ENCODE assay signal across 30 cellular contexts in the genomic region with DNA sequence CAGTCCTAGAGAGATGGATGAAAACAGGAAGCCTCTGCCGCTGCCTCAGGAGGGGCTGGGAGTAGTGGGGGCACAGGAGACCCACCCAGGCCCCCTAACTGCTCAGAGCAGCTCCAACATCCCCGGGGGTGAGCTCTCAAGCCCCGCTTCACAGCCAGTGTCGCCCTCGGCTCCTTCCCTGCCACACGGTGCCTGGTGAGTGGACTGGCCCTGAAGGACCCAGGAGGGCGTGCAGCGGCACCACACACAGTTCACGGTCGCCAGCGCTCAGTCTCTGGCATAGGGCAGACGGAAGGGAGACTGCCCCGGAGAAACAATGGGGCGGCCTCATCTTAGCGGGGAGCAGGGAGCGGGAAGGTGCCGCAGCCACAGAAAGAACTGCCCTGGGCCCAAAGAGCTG. TPM values are rescaled to one million over a fixed set of nuclear protein-coding genes. Genes with fewer than 3 reads are reported as not detected.
DNase-seq lines count a peak whose midpoint lies in the region; ATAC-seq, FAIRE-seq and TF ChIP-seq lines count a peak whose summit lies in the region.
"Had no signal": no experiment of that assay in that cellular context is flagged by ENCODE, and none has a peak within 500 bp of the region (broad histone marks: within the 10 kb centered on the region; RNA-seq: fewer than 3 reads in every experiment).

No MANE protein-coding gene starts in this region.

- no peak overlapping the region for H3K9ac ChIP-seq in SK-N-SH
- H3K9ac ChIP-seq in H1 (replicated peaks in 1 of 4; ENCODE audit: extremely low read depth in 1 of 4, low read depth in 3 of 4, low read length in 3 of 4), result no peak overlapping the region

- H2AK5ac ChIP-seq in H1 (ENCODE audit: low read depth, low read length), result no peak overlapping the region

- no peak overlapping the region for H3K18ac ChIP-seq in H1 (ENCODE audit: extremely low read depth, low read length)

- TF ChIP-seq CTCF in SK-N-SH (IDR thresholded peaks at IDR 0.05) (no peak), H1 (IDR thresholded peaks at IDR 0.05; ENCODE audit: control extremely low read depth in 1 of 3, insufficient read depth in 1 of 3, low read depth in 1 of 3, low read length in 3 of 3) (no peak), spleen (IDR thresholded peaks at IDR 0.05 in 8 of 11, conservative IDR thresholded peaks at IDR 0.05 in 3 of 11) (no peak), brain microvascular endothelial cell (IDR thresholded peaks at IDR 0.05; ENCODE audit: low read depth, low read length, missing control alignments) (no peak)

- H3K4me3 ChIP-seq in SK-N-SH (ENCODE audit: low read depth in 2 of 2, low read length in 1 of 2) (no peak overlapping the region), H1 (ENCODE audit: extremely low read depth in 1 of 4, insufficient read depth in 2 of 4, low read depth in 3 of 4, low read length in 4 of 4) (no peak overlapping the region), spleen (peak overlapping the region in 5 of 8 donors; percentile 4 to 55 (median 9)), brain microvascular endothelial cell (ENCODE audit: low read depth, low read length) (no peak overlapping the region)

- H3K9me3 ChIP-seq in SK-N-SH, result no peaks in the 10 kb centered on the region
- H3K9me3 ChIP-seq in H1 (ENCODE audit: insufficient read depth in 2 of 2, low read depth in 1 of 2, low read length in 1 of 2), result no peaks in the 10 kb centered on the region
- H3K9me3 ChIP-seq in spleen, result no peaks in the 10 kb centered on the region
- H3K9me3 ChIP-seq: esophagus muscularis mucosa had no signal

- H2BK12ac ChIP-seq in H1 (ENCODE audit: low read depth, low read length), result no peak overlapping the region

- H2BK5ac ChIP-seq in H1 (ENCODE audit: low read depth, low read length), result no peak overlapping the region

- H4K20me1 ChIP-seq in SK-N-SH (ENCODE audit: insufficient read depth), result no peaks in the 10 kb centered on the region
- peaks cover 0 to 11% of the 10 kb centered on the region in 2 experiments for H4K20me1 ChIP-seq in H1 (replicated peaks in 1 of 2; ENCODE audit: control insufficient read depth in 1 of 2, insufficient read depth in 2 of 2, low read length in 2 of 2)

- no peak overlapping the region for H3K56ac ChIP-seq in H1 (replicated peaks; ENCODE audit: insufficient read length, low read depth, low read length)

- H3K23ac ChIP-seq in H1 (ENCODE audit: insufficient read length), result no peak overlapping the region

- POLR2A ChIA-PET in SK-N-SH (lab: Yijun Ruan, JAX) (interaction anchor here (0.7 kb wide), 1 partner anchor 73 kb away, joined by 4 read pairs; no protein-coding TSS in a partner anchor), H1 (lab: Charles Lee; ENCODE audit: partially characterized antibody) (interaction anchor here (0.6 to 3.2 kb wide), 10 partner anchors 9 to 46 kb away, joined by 3 to 12 read pairs (median 6); a partner anchor contains a TSS)

- no peaks in the 10 kb centered on the region for H3K27me3 ChIP-seq in SK-N-SH (ENCODE audit: insufficient read depth)
- H3K27me3 ChIP-seq in H1 (replicated peaks in 1 of 4; ENCODE audit: control insufficient read depth in 3 of 4, extremely low read depth in 1 of 4, insufficient read depth in 3 of 4, low read length in 3 of 4), result no peaks in the 10 kb centered on the region
- no peaks in the 10 kb centered on the region for H3K27me3 ChIP-seq in spleen (replicated peaks in 1 of 7)
- H3K27me3 ChIP-seq in brain microvascular endothelial cell (replicated peaks), result no peaks in the 10 kb centered on the region

- no peaks in the 10 kb centered on the region for H3F3A ChIP-seq in SK-N-SH (replicated peaks; ENCODE audit: insufficient read depth)

- intact Hi-C loops in spleen (cut with DNase I; ENCODE audit: low total_unique reads), result no loop called here

- H3K36me3 ChIP-seq in SK-N-SH (replicated peaks in 1 of 2; ENCODE audit: control insufficient read depth in 1 of 2, insufficient read depth in 2 of 2, low read length in 1 of 2) (peaks cover 13 to 49% of the 10 kb centered on the region in 2 experiments), H1 (ENCODE audit: control insufficient read depth in 2 of 4, insufficient read depth in 4 of 4, low read length in 3 of 4) (no peaks in the 10 kb centered on the region; a peak in 2 of 8 replicates), spleen (peaks cover 0 to 86% (median 32%) of the 10 kb centered on the region in 6 donors), brain microvascular endothelial cell (replicated peaks) (peaks cover 32% of the 10 kb centered on the region)

- no peak overlapping the region for H2BK20ac ChIP-seq in H1 (ENCODE audit: low read length)

- CTCF ChIA-PET in SK-N-SH (lab: Yijun Ruan, JAX) (interaction anchor here (1.0 to 4.7 kb wide), 4 partner anchors 10 to 306 kb away, joined by 3 to 30 read pairs (median 6); no protein-coding TSS in a partner anchor), H1 (lab: Charles Lee; ENCODE audit: partially characterized antibody) (interaction anchor here (0.6 to 6.5 kb wide), 10 partner anchors 8 to 349 kb away, joined by 3 to 69 read pairs (median 6); a partner anchor contains a TSS)

- no peak overlapping the region for H2BK120ac ChIP-seq in H1 (replicated peaks; ENCODE audit: low read depth, low read length)

- ATAC-seq in SK-N-SH treated with all-trans-retinoic acid at 6 μM for 48 hours, result no peak
- ATAC-seq: activated T-cell treated with anti-CD3 and anti-CD28 coated beads, Interleukin-2, amount 50 U/mL, for 72 hours; natural killer cell treated with Interleukin-12 subunit alpha and Interleukin-12 subunit beta and Interleukin-15 and Interleukin-18, amount 100 ng/mL, for 72 hours; stimulated activated memory B cell treated with anti-CD40 and anti-IgM and Interleukin-4, amounts not matched to agents 10 μg/mL and 1 μg/mL and 100 μg/mL, for 72 hours had no signal

- no peaks in the 10 kb centered on the region for H3K9me2 ChIP-seq in SK-N-SH

- TF ChIP-seq EP300 in SK-N-SH (IDR thresholded peaks at IDR 0.05; ENCODE audit: borderline replicate concordance in 1 of 2, low read depth in 1 of 2, low read length in 1 of 2) (no peak), H1 (IDR thresholded peaks at IDR 0.05; ENCODE audit: borderline replicate concordance in 1 of 2, low read depth in 2 of 2, low read length in 2 of 2) (no peak)

- H3K4me1 ChIP-seq in SK-N-SH (ENCODE audit: control insufficient read depth in 1 of 2, insufficient read depth in 2 of 2, low read depth in 1 of 2, low read length in 1 of 2) (peaks cover 0 to 5% of the 10 kb centered on the region in 2 experiments; a peak in 1 of 4 replicates), H1 (replicated peaks in 1 of 4; ENCODE audit: control insufficient read depth in 3 of 4, insufficient read depth in 4 of 4, low read length in 3 of 4) (peaks cover 0 to 20% (median 12%) of the 10 kb centered on the region in 4 experiments; a peak in 6 of 7 replicates), spleen (peaks cover 5 to 84% (median 53%) of the 10 kb centered on the region in 6 donors)

- H4K8ac ChIP-seq in H1 (ENCODE audit: extremely low read depth, insufficient read depth, low read length), result peak overlapping the region; percentile 63; the same call in 1 of the 2 replicates

- H3K79me2 ChIP-seq in SK-N-SH (ENCODE audit: insufficient read depth) (peaks cover 9% of the 10 kb centered on the region; the same call in 1 of the 2 replicates), H1 (ENCODE audit: control insufficient read depth in 1 of 2, insufficient read depth in 2 of 2, low read length in 2 of 2) (no peaks in the 10 kb centered on the region)

- no peak overlapping the region for H4K5ac ChIP-seq in H1 (ENCODE audit: insufficient read length, low read depth, low read length)

- H3K4ac ChIP-seq in H1 (replicated peaks; ENCODE audit: insufficient read length, low read depth, low read length), result no peak overlapping the region

- TF ChIP-seq POLR2A in H1 (IDR thresholded peaks at IDR 0.05; ENCODE audit: control extremely low read depth in 1 of 2, low read depth in 2 of 2, low read length in 2 of 2), result no peak
- no peak for TF ChIP-seq POLR2A in spleen (IDR thresholded peaks at IDR 0.05)

- FAIRE-seq in H1 (lab: Jason Lieb, UNC), result no peak
- FAIRE-seq: astrocyte, endometrium, keratinocyte had no signal

- TF ChIP-seq RAD21 in SK-N-SH (IDR thresholded peaks at IDR 0.05; ENCODE audit: low read length) (no peak), H1 (IDR thresholded peaks at IDR 0.05 in 1 of 2, conservative IDR thresholded peaks at IDR 0.05 in 1 of 2; ENCODE audit: low read depth in 2 of 2, low read length in 2 of 2) (no peak)

- DNase-seq in SK-N-SH (peak; percentile 17), H1 (ENCODE audit: low read depth in 1 of 2, low spot score in 2 of 2) (no peak), spleen (peak; percentile 76), amygdala (lab: John Stamatoyannopoulos, UW) (no peak), brain microvascular endothelial cell (no peak)
- DNase-seq: activated CD4-positive, alpha-beta T cell treated with anti-CD3 and anti-CD28 coated beads, Interleukin-2, amount 50 U/mL, for 48 hours; activated T-cell treated with anti-CD3 and anti-CD28 coated beads, Interleukin-2, amount 50 U/mL, for 72 hours; Calu3; caudate nucleus; cortex of kidney; foreskin fibroblast; Kasumi-1; midbrain; NCI-H1417 treated with DMSO at 0.1 percent for 48 hours; NCI-H2081; NCI-H526; OCI-M1 had no signal

- in situ Hi-C loops in brain microvascular endothelial cell (cut with HindIII; ENCODE audit: low pct_ligation_motif_present, low sequenced_read_pairs), result no loop called here

- H2BK15ac ChIP-seq in H1 (ENCODE audit: low read length), result no peak overlapping the region

- no peaks in the 10 kb centered on the region for H3K79me1 ChIP-seq in H1 (ENCODE audit: low read depth, low read length)

- no peak overlapping the region for H3K4me2 ChIP-seq in SK-N-SH
- no peak overlapping the region for H3K4me2 ChIP-seq in H1 (ENCODE audit: insufficient read depth in 1 of 2, low read depth in 2 of 2, low read length in 2 of 2)

- H2AFZ ChIP-seq in SK-N-SH (ENCODE audit: low read depth) (no peak overlapping the region), H1 (ENCODE audit: low read length) (no peak overlapping the region)

- 96% methylated on average over 17 of the region's 17 CpGs for WGBS in SK-N-SH (ENCODE audit: low lambda C conversion rate)
- WGBS in H1 (ENCODE audit: extremely low coverage in 1 of 2, insufficient coverage in 1 of 2, insufficient read length in 1 of 2, insufficient replicate concordance in 2 of 2, low coverage in 1 of 2, low lambda C conversion rate in 2 of 2, missing lambda C conversion rate in 1 of 2), 2 experiments, result 96% methylated on average over 17 of the region's 17 CpGs; no CpG with 5 or more reads in 1 of the 2 experiments
- 47 to 65% (median 52%) methylated on average over 7 to 17 of the region's 17 CpGs for WGBS in spleen, 5 donors

- H4K91ac ChIP-seq in H1 (replicated peaks; ENCODE audit: insufficient read length, low read length), result no peak overlapping the region

- H3K23me2 ChIP-seq in H1 (ENCODE audit: low read depth, low read length), result peaks cover 6% of the 10 kb centered on the region; the same call in 1 of the 2 replicates

- no peak overlapping the region for H3K27ac ChIP-seq in SK-N-SH (ENCODE audit: low read depth in 2 of 2, low read length in 1 of 2)
- 0 out of 2 replicates have a peak overlapping the region, but pooled peaks have one; percentile 7 for H3K27ac ChIP-seq in H1 (ENCODE audit: low read depth, low read length)
- peak overlapping the region in 5 of 8 donors; percentile 69 to 99 (median 95) for H3K27ac ChIP-seq in spleen
- H3K27ac ChIP-seq in brain microvascular endothelial cell, result no peak overlapping the region
- H3K27ac ChIP-seq: 22Rv1 had no signal

- H3K14ac ChIP-seq in H1 (ENCODE audit: insufficient read length), result no peak overlapping the region

RNA-seq across cellular contexts. Expression of a gene that starts 1.3 kb away (rescaled TPM):
- 24.0 and 29.0 TPM in 2 replicates for polyA plus RNA-seq in SK-N-SH (2012; rRNA removed)
- 4.8 and 8.1 TPM in 2 replicates for polyA plus RNA-seq in SK-N-SH (2012; cell fraction: cytosol; rRNA removed)
- polyA plus RNA-seq in SK-N-SH (2012; cell fraction: nucleus; rRNA removed), result 139 and 167 TPM in 2 replicates
- 5.5 and 5.9 TPM in 2 replicates for total RNA-seq in H1 (2021; fragmentation: NEBNext Ultra II Directional; extraction: Animal tissue kit (Norgen Biotek cat#: 25700))
- 7.6 and 11.1 TPM in 2 replicates for polyA plus RNA-seq in H1 (2011; rRNA removed)
- 7.0 TPM for polyA plus RNA-seq in H1 (2011; cell fraction: cytosol; rRNA removed)
- polyA plus RNA-seq in H1 (2011; cell fraction: nucleus; rRNA removed), result 21.7 TPM
- 3.8 to 6.3 TPM (median 4.8 TPM) in 4 replicates for polyA plus RNA-seq in H1 (2012, experiment 1 of 2)
- 3.7 TPM for polyA plus RNA-seq in H1 (2012, experiment 2 of 2)
- 3.6 TPM for polyA plus RNA-seq in H1 (2013, experiment 1 of 2)
- polyA plus RNA-seq in H1 (2013, experiment 2 of 2), result 2.9 TPM
- polyA minus RNA-seq in H1 (2011; rRNA and poly(A)+ RNA removed), result 2.7 and 5.7 TPM in 2 replicates
- 2.6 TPM for polyA minus RNA-seq in H1 (2011; cell fraction: cytosol; rRNA and poly(A)+ RNA removed)
- polyA minus RNA-seq in H1 (2011; cell fraction: nucleus; rRNA and poly(A)+ RNA removed), result 6.4 TPM
- 10 to 100 TPM; 16.7 to 49.2 (median 24.2) TPM for total RNA-seq in spleen
- polyA plus RNA-seq in spleen, result 10 to 100 TPM; 11.1 to 26.4 (median 14.5) TPM

RNA-seq across cellular contexts. Expression of a gene that starts 8.6 kb away (rescaled TPM):
- polyA plus RNA-seq in SK-N-SH (2012; rRNA removed) (1,071 and 1,313 TPM in 2 replicates), H1 (2011; rRNA removed) (195 and 246 TPM in 2 replicates), spleen (100 to 1,000 TPM; 131 to 250 (median 179) TPM)
- 949 and 1,101 TPM in 2 replicates for polyA plus RNA-seq in SK-N-SH (2012; cell fraction: cytosol; rRNA removed)
- polyA plus RNA-seq in SK-N-SH (2012; cell fraction: nucleus; rRNA removed), result 516 and 580 TPM in 2 replicates
- 122 and 128 TPM in 2 replicates for total RNA-seq in H1 (2021; fragmentation: NEBNext Ultra II Directional; extraction: Animal tissue kit (Norgen Biotek cat#: 25700))
- 294 TPM for polyA plus RNA-seq in H1 (2011; cell fraction: cytosol; rRNA removed)
- polyA plus RNA-seq in H1 (2011; cell fraction: nucleus; rRNA removed), result 158 TPM
- 116 to 183 TPM (median 179 TPM) in 4 replicates for polyA plus RNA-seq in H1 (2012, experiment 1 of 2)
- polyA plus RNA-seq in H1 (2012, experiment 2 of 2), result 229 TPM
- 101 TPM for polyA plus RNA-seq in H1 (2013, experiment 1 of 2)
- 103 TPM for polyA plus RNA-seq in H1 (2013, experiment 2 of 2)
- 58.6 and 63.0 TPM in 2 replicates for polyA minus RNA-seq in H1 (2011; rRNA and poly(A)+ RNA removed)
- polyA minus RNA-seq in H1 (2011; cell fraction: cytosol; rRNA and poly(A)+ RNA removed), result 42.5 TPM
- 30.6 TPM for polyA minus RNA-seq in H1 (2011; cell fraction: nucleus; rRNA and poly(A)+ RNA removed)
- total RNA-seq in spleen, result 100 to 1,000 TPM; 130 to 234 (median 179) TPM

RNA-seq across cellular contexts. Expression of a gene that starts 18.3 kb away (rescaled TPM):
- polyA plus RNA-seq in SK-N-SH (2012; rRNA removed) (71.6 and 101 TPM in 2 replicates), H1 (2011; rRNA removed) (38.2 and 48.9 TPM in 2 replicates), spleen (100 to 1,000 TPM in 2 of 3 donors, 10 to 100 TPM in 1; 86.3 to 127 (median 103) TPM)
- polyA plus RNA-seq in SK-N-SH (2012; cell fraction: cytosol; rRNA removed), result 71.5 and 71.8 TPM in 2 replicates
- polyA plus RNA-seq in SK-N-SH (2012; cell fraction: nucleus; rRNA removed), result 53.6 and 77.5 TPM in 2 replicates
- 59.9 and 61.7 TPM in 2 replicates for total RNA-seq in H1 (2021; fragmentation: NEBNext Ultra II Directional; extraction: Animal tissue kit (Norgen Biotek cat#: 25700))
- polyA plus RNA-seq in H1 (2011; cell fraction: cytosol; rRNA removed), result 42.0 TPM
- polyA plus RNA-seq in H1 (2011; cell fraction: nucleus; rRNA removed), result 34.7 TPM
- polyA plus RNA-seq in H1 (2012, experiment 1 of 2), result 42.1 to 47.7 TPM (median 44.9 TPM) in 4 replicates
- 69.3 TPM for polyA plus RNA-seq in H1 (2012, experiment 2 of 2)
- 54.8 TPM for polyA plus RNA-seq in H1 (2013, experiment 1 of 2)
- 58.5 TPM for polyA plus RNA-seq in H1 (2013, experiment 2 of 2)
- 10.5 and 11.1 TPM in 2 replicates for polyA minus RNA-seq in H1 (2011; rRNA and poly(A)+ RNA removed)
- 18.8 TPM for polyA minus RNA-seq in H1 (2011; cell fraction: cytosol; rRNA and poly(A)+ RNA removed)
- polyA minus RNA-seq in H1 (2011; cell fraction: nucleus; rRNA and poly(A)+ RNA removed), result 10.6 TPM
- 10 to 100 TPM; 47.3 to 69.3 (median 60.4) TPM for total RNA-seq in spleen

RNA-seq across cellular contexts. Expression of a gene that starts 18.9 kb away (rescaled TPM):
- polyA plus RNA-seq in SK-N-SH (2012; rRNA removed) (134 and 276 TPM in 2 replicates), H1 (2011; rRNA removed) (28.4 and 57.0 TPM in 2 replicates), spleen (10 to 100 TPM; 20.4 to 42.4 (median 25.4) TPM)
- polyA plus RNA-seq in SK-N-SH (2012; cell fraction: cytosol; rRNA removed), result 143 and 163 TPM in 2 replicates
- polyA plus RNA-seq in SK-N-SH (2012; cell fraction: nucleus; rRNA removed), result 295 and 343 TPM in 2 replicates
- 43.1 and 47.2 TPM in 2 replicates for total RNA-seq in H1 (2021; fragmentation: NEBNext Ultra II Directional; extraction: Animal tissue kit (Norgen Biotek cat#: 25700))
- polyA plus RNA-seq in H1 (2011; cell fraction: cytosol; rRNA removed), result 26.9 TPM
- polyA plus RNA-seq in H1 (2011; cell fraction: nucleus; rRNA removed), result 83.2 TPM
- polyA plus RNA-seq in H1 (2012, experiment 1 of 2), result 39.5 to 45.8 TPM (median 44.6 TPM) in 4 replicates
- 42.4 TPM for polyA plus RNA-seq in H1 (2012, experiment 2 of 2)
- polyA plus RNA-seq in H1 (2013, experiment 1 of 2), result 80.5 TPM
- polyA plus RNA-seq in H1 (2013, experiment 2 of 2), result 71.8 TPM
- 12.3 and 19.4 TPM in 2 replicates for polyA minus RNA-seq in H1 (2011; rRNA and poly(A)+ RNA removed)
- polyA minus RNA-seq in H1 (2011; cell fraction: cytosol; rRNA and poly(A)+ RNA removed), result 26.1 TPM
- polyA minus RNA-seq in H1 (2011; cell fraction: nucleus; rRNA and poly(A)+ RNA removed), result 26.9 TPM
- 10 to 100 TPM; 36.4 to 72.5 (median 59.5) TPM for total RNA-seq in spleen

RNA-seq across cellular contexts. Expression of a gene that starts 35.5 kb away (rescaled TPM):
- polyA plus RNA-seq in SK-N-SH (2012; rRNA removed), result not detected in 2 replicates
- polyA plus RNA-seq in SK-N-SH (2012; cell fraction: cytosol; rRNA removed), result not detected in 2 replicates
- polyA plus RNA-seq in SK-N-SH (2012; cell fraction: nucleus; rRNA removed), result not detected in 2 replicates
- 0.82 TPM in 1 of 2 replicates, not detected in the other for total RNA-seq in H1 (2021; fragmentation: NEBNext Ultra II Directional; extraction: Animal tissue kit (Norgen Biotek cat#: 25700))
- polyA plus RNA-seq in H1 (2011; rRNA removed), result 0.21 and 0.58 TPM in 2 replicates
- 0.48 TPM for polyA plus RNA-seq in H1 (2011; cell fraction: cytosol; rRNA removed)
- polyA plus RNA-seq in H1 (2011; cell fraction: nucleus; rRNA removed), result 0.76 TPM
- 0.23 to 0.61 TPM (median 0.24 TPM) in 3 of 4 replicates, not detected in the other for polyA plus RNA-seq in H1 (2012, experiment 1 of 2)
- 0.14 TPM for polyA plus RNA-seq in H1 (2012, experiment 2 of 2)
- 0.59 TPM for polyA plus RNA-seq in H1 (2013, experiment 1 of 2)
- 0.72 TPM for polyA plus RNA-seq in H1 (2013, experiment 2 of 2)
- 1.9 TPM in 1 of 2 replicates, not detected in the other for polyA minus RNA-seq in H1 (2011; rRNA and poly(A)+ RNA removed)
- not detected for polyA minus RNA-seq in H1 (2011; cell fraction: cytosol; rRNA and poly(A)+ RNA removed)
- polyA minus RNA-seq in H1 (2011; cell fraction: nucleus; rRNA and poly(A)+ RNA removed), result 1.3 TPM
- not detected for total RNA-seq in spleen
- polyA plus RNA-seq in spleen, result not detected
- total RNA-seq: activated T-cell treated with anti-CD3 and anti-CD28 coated beads, Interleukin-2, amount 50 U/mL, for 72 hours; astrocyte; Calu3; lower leg skin; natural killer cell treated with Interleukin-12 subunit alpha and Interleukin-12 subunit beta and Interleukin-15 and Interleukin-18, amount 100 ng/mL, for 72 hours; osteocyte; T-helper 1 cell treated with Interleukin-12 subunit alpha and Interleukin-12 subunit beta and Interleukin-4 antibody, amounts not matched to agents 30 ng/mL and 1 ng/mL, for 36 hours; temporal lobe; ureter had no signal
- polyA plus RNA-seq: keratinocyte had no signal

Comparison
In these comparisons a context has a peak if more than half of its experiments do, and no peak if none do; other contexts are left out.
1. DNase-seq: peak in SK-N-SH (single experiment) and spleen (single experiment); none in H1 (0 of 2), amygdala (0 of 56) and brain microvascular endothelial cell (single experiment).
2. H3K27ac ChIP-seq: peak in H1 (single experiment) and spleen (5 of 8); none in SK-N-SH (0 of 2) and brain microvascular endothelial cell (single experiment).
3. H3K4me3 ChIP-seq: peak in spleen (5 of 8); none in SK-N-SH (0 of 2), H1 (0 of 4) and brain microvascular endothelial cell (single experiment).